Comparison of ENCODE assay signal across 18 cellular contexts in the genomic region with DNA sequence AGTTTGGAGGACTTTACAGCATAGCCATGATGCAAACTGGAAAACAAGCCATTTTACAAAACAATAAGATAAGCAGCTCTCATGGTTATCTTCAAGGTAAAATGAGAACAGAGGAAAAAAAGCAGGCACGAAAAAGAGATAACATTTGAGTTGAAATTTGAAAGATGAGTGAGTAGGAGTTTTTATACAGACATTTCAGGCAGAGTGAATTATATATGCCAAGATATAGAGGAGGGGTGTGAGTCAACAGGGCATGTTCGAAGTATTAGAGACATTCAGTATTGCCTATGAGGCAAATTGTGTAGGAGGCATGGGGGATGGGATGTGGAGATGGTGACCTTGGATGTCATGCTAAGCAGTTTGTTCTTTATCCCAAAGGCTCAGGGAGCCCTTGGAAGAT.
DNase-seq lines count a peak whose midpoint lies in the region; ATAC-seq, FAIRE-seq and TF ChIP-seq lines count a peak whose summit lies in the region.
"Had no signal": no experiment of that assay in that cellular context is flagged by ENCODE, and none has a peak within 500 bp of the region (broad histone marks: within the 10 kb centered on the region; RNA-seq: fewer than 3 reads in every experiment).

No MANE protein-coding gene starts in this region.

- no peaks in the 10 kb centered on the region for H3F3A ChIP-seq in GM23338 (replicated peaks; ENCODE audit: low read depth)

- FAIRE-seq in K562 (lab: Jason Lieb, UNC) (no peak), H54 (lab: Jason Lieb, UNC) (no peak)
- FAIRE-seq: HepG2 had no signal

- no peak overlapping the region for H3K9ac ChIP-seq in K562 (ENCODE audit: insufficient read depth in 1 of 2, low read depth in 2 of 2, low read length in 2 of 2)
- H3K9ac ChIP-seq: BLaER1 treated with 17β-estradiol and CSF1 and Interleukin-3, amounts not matched to agents 10 nM and 100 nM had no signal

- H3K4me1 ChIP-seq in GM23338 (ENCODE audit: insufficient read depth) (peaks cover 4% of the 10 kb centered on the region; the same call in 1 of the 2 replicates), OCI-LY7 (ENCODE audit: insufficient read depth, low read length, poor library complexity, severe bottlenecking) (peaks cover 25% of the 10 kb centered on the region), K562 (replicated peaks in 1 of 2; ENCODE audit: control insufficient read depth in 2 of 2, insufficient read depth in 2 of 2, low read length in 2 of 2) (peaks cover 4 to 10% of the 10 kb centered on the region in 2 experiments; a peak in 3 of 5 replicates)

- in situ Hi-C loops in K562 (cut with MboI) = no loop called here

- H4K20me1 ChIP-seq in GM23338 (replicated peaks; ENCODE audit: insufficient read depth) (no peaks in the 10 kb centered on the region), OCI-LY7 (ENCODE audit: insufficient read depth, low read length) (no peaks in the 10 kb centered on the region), K562 (replicated peaks; ENCODE audit: control insufficient read depth, insufficient read depth, low read length) (no peaks in the 10 kb centered on the region)
- H4K20me1 ChIP-seq: BLaER1 treated with 17β-estradiol and CSF1 and Interleukin-3, amounts not matched to agents 10 nM and 100 nM had no signal

- no peaks in the 10 kb centered on the region for H3K36me3 Mint-ChIP-seq in GM23338 (ENCODE audit: low read depth)
- H3K36me3 Mint-ChIP-seq: CD8-positive, alpha-beta T cell; IgD-negative memory B cell had no signal

- H3K4me3 ChIP-seq in GM23338 (no peak overlapping the region), OCI-LY7 (ENCODE audit: low read depth, low read length, poor library complexity, severe bottlenecking) (no peak overlapping the region), K562 (no peak overlapping the region)
- H3K4me3 ChIP-seq: BLaER1 treated with 17β-estradiol and CSF1 and Interleukin-3, amounts not matched to agents 10 nM and 100 nM had no signal

- TF ChIP-seq RAD21 in K562 (CRISPR knock-in tag; conservative IDR thresholded peaks at IDR 0.05 in 1 of 2, IDR thresholded peaks at IDR 0.05 in 1 of 2) = no peak

- TF ChIP-seq POLR2A in K562 (conservative IDR thresholded peaks at IDR 0.05) = no peak
- TF ChIP-seq POLR2A in H54 (IDR thresholded peaks at IDR 0.05; ENCODE audit: low read depth, low read length) = no peak

- no peaks in the 10 kb centered on the region for H3K9me1 ChIP-seq in K562 (ENCODE audit: control insufficient read depth, insufficient read depth, low read length)

- DNase-seq in GM23338 (ENCODE audit: low spot score) (no peak), OCI-LY7 (ENCODE audit: low spot score) (no peak), K562 (ENCODE audit: extremely low read depth in 1 of 4, low spot score in 3 of 4) (peak in 1 of 4 experiments; percentile 18), omental fat pad (ENCODE audit: low spot score) (no peak), H54 (ENCODE audit: insufficient read length, low spot score) (no peak), iPS-NIHi7 (ENCODE audit: extremely low spot score) (no peak)
- DNase-seq: 8988T; Calu3; CD8-positive, alpha-beta T cell; DMS79 treated with DMSO at 0.1 percent for 48 hours; GF-D8; HCEC 1CT; HFFc6 had no signal

- no peaks in the 10 kb centered on the region for H3K9me3 Mint-ChIP-seq in GM23338
- H3K9me3 Mint-ChIP-seq: CD8-positive, alpha-beta T cell had no signal

- H3K27me3 ChIP-seq in GM23338 (ENCODE audit: insufficient read depth) (no peaks in the 10 kb centered on the region), K562 (ENCODE audit: control insufficient read depth in 2 of 2, insufficient read depth in 2 of 2, low read length in 2 of 2) (no peaks in the 10 kb centered on the region)
- H3K27me3 ChIP-seq: BLaER1 treated with 17β-estradiol and CSF1 and Interleukin-3, amounts not matched to agents 10 nM and 100 nM had no signal

- peaks cover 4% of the 10 kb centered on the region for H3K27me3 Mint-ChIP-seq in GM23338 (ENCODE audit: insufficient read depth, low read depth, poor library complexity)
- H3K27me3 Mint-ChIP-seq: B cell, IgD-negative memory B cell had no signal

- H3K9me3 ChIP-seq in OCI-LY7 (ENCODE audit: low read length) (no peaks in the 10 kb centered on the region), K562 (replicated peaks; ENCODE audit: control insufficient read depth, insufficient read depth, low read depth, low read length) (no peaks in the 10 kb centered on the region)
- H3K9me3 ChIP-seq: BLaER1 treated with 17β-estradiol and CSF1 and Interleukin-3, amounts not matched to agents 10 nM and 100 nM had no signal

- H3K9me2 ChIP-seq in GM23338 (ENCODE audit: insufficient read depth) (no peaks in the 10 kb centered on the region), OCI-LY7 (ENCODE audit: insufficient read depth, low read length) (no peaks in the 10 kb centered on the region)

- no peak overlapping the region for H3K4me3 Mint-ChIP-seq in GM23338
- H3K4me3 Mint-ChIP-seq: B cell; CD8-positive, alpha-beta T cell; HFFc6; IgD-negative memory B cell had no signal

- no peak overlapping the region for H3K27ac Mint-ChIP-seq in GM23338
- H3K27ac Mint-ChIP-seq: B cell; CD8-positive, alpha-beta T cell; HFFc6; IgD-negative memory B cell had no signal

- no peaks in the 10 kb centered on the region for H3K36me3 ChIP-seq in GM23338 (ENCODE audit: insufficient read depth)
- no peaks in the 10 kb centered on the region for H3K36me3 ChIP-seq in OCI-LY7 (ENCODE audit: insufficient read depth, low read length)
- H3K36me3 ChIP-seq in K562 (ENCODE audit: control insufficient read depth, insufficient read depth, low read length) = no peaks in the 10 kb centered on the region
- H3K36me3 ChIP-seq: BLaER1 treated with 17β-estradiol and CSF1 and Interleukin-3, amounts not matched to agents 10 nM and 100 nM had no signal

- BruUV-seq in OCI-LY7 (replicated peaks; lab: Mats Ljungman, UMichigan) = no TSS peak
- BruUV-seq in K562 (replicated peaks; lab: Mats Ljungman, UMichigan) = no TSS peak

- TF ChIP-seq CTCF in GM23338 (conservative IDR thresholded peaks at IDR 0.05; ENCODE audit: low read depth in 2 of 2) (no peak), OCI-LY7 (conservative IDR thresholded peaks at IDR 0.05; ENCODE audit: low read length) (no peak), K562 (IDR thresholded peaks at IDR 0.05 in 2 of 3, conservative IDR thresholded peaks at IDR 0.05 in 1 of 3; ENCODE audit: insufficient read depth in 2 of 3, low read depth in 1 of 3, low read length in 3 of 3) (no peak), omental fat pad (IDR thresholded peaks at IDR 0.05) (no peak)

- 0% methylated on average over 2 of the region's 2 CpGs for WGBS in K562 (ENCODE audit: insufficient coverage, low coverage, missing lambda C conversion rate)

- H3K4me2 ChIP-seq in GM23338 (no peak overlapping the region), OCI-LY7 (ENCODE audit: low read length) (no peak overlapping the region), K562 (ENCODE audit: insufficient read depth, low read length) (peak overlapping the region; percentile 34; the same call in 1 of the 2 replicates)
- H3K4me2 ChIP-seq: BLaER1 treated with 17β-estradiol and CSF1 and Interleukin-3, amounts not matched to agents 10 nM and 100 nM had no signal

- TF ChIP-seq EP300 in K562 (IDR thresholded peaks at IDR 0.05; ENCODE audit: low read length) = no peak

- CTCF ChIA-PET in OCI-LY7 (lab: Charles Lee; ENCODE audit: unreplicated experiment) (no interaction called here), K562 (lab: Yijun Ruan, JAX; ENCODE audit: low intra/inter-chr PET ratio) (no interaction called here)

- H2AFZ ChIP-seq in GM23338 = peak overlapping the region; percentile 53; the same call in 1 of the 2 replicates
- peak overlapping the region; percentile 69 for H2AFZ ChIP-seq in OCI-LY7 (ENCODE audit: low read length)
- H2AFZ ChIP-seq in K562 (ENCODE audit: low read depth, low read length) = peak overlapping the region; percentile 34

- POLR2A ChIA-PET in OCI-LY7 (lab: Charles Lee) (interaction anchor here (0.6 kb wide), 1 partner anchor 10 kb away, joined by 4 read pairs; no protein-coding TSS in a partner anchor), K562 (lab: Yijun Ruan, JAX) (no interaction called here)

- H3K4me1 Mint-ChIP-seq in GM23338 = peaks cover 13% of the 10 kb centered on the region

- intact Hi-C loops in OCI-LY7 (cut with micrococcal nuclease; ENCODE audit: unreplicated experiment) = no loop called here
- intact Hi-C loops in K562 (cut with micrococcal nuclease) = no loop called here

- ATAC-seq in GM23338 (no peak), K562 (peak; percentile 58), omental fat pad (ENCODE audit: low FRiP score) (peak; percentile 59), HG03378 (IDR thresholded peaks at IDR 0.05; ENCODE audit: unreplicated experiment) (no peak)
- ATAC-seq: CD8-positive, alpha-beta T cell; HepG2 had no signal

- H3K27ac ChIP-seq in GM23338 (ENCODE audit: low read depth) = no peak overlapping the region
- no peak overlapping the region for H3K27ac ChIP-seq in OCI-LY7 (ENCODE audit: low read depth, low read length, poor library complexity, severe bottlenecking)
- no peak overlapping the region for H3K27ac ChIP-seq in K562 (ENCODE audit: extremely low read depth, low read depth, low read length)
- H3K27ac ChIP-seq: BLaER1 treated with 17β-estradiol and CSF1 and Interleukin-3, amounts not matched to agents 10 nM and 100 nM had no signal

- H3K79me2 ChIP-seq in GM23338 (replicated peaks; ENCODE audit: insufficient read depth) = no peaks in the 10 kb centered on the region
- H3K79me2 ChIP-seq in OCI-LY7 (ENCODE audit: insufficient read depth, low read depth, low read length) = no peaks in the 10 kb centered on the region
- no peaks in the 10 kb centered on the region for H3K79me2 ChIP-seq in K562 (ENCODE audit: control insufficient read depth, insufficient read depth, low read length)

TF ChIP-seq in K562, 482 proteins besides CTCF, POLR2A, EP300 and RAD21 (continues in another document):
- TF ChIP-seq E2F3 (CRISPR knock-in tag; IDR thresholded peaks at IDR 0.05) (no peak), POLR2H (tag; IDR thresholded peaks at IDR 0.05; ENCODE audit: low read depth) (no peak), HIVEP1 (CRISPR knock-in tag; IDR thresholded peaks at IDR 0.05) (no peak), RBM17 (IDR thresholded peaks at IDR 0.05; ENCODE audit: borderline replicate concordance, low read depth, low read length) (no peak), POLR2B (IDR thresholded peaks at IDR 0.05; ENCODE audit: low read depth, partially characterized antibody) (no peak), DPF2 (IDR thresholded peaks at IDR 0.05) (peak; percentile 65; the same call in 1 of the 2 replicates)
- TF ChIP-seq, protein P1, sequence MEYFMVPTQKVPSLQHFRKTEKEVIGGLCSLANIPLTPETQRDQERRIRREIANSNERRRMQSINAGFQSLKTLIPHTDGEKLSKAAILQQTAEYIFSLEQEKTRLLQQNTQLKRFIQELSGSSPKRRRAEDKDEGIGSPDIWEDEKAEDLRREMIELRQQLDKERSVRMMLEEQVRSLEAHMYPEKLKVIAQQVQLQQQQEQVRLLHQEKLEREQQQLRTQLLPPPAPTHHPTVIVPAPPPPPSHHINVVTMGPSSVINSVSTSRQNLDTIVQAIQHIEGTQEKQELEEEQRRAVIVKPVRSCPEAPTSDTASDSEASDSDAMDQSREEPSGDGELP (CRISPR knock-in tag; IDR thresholded peaks at IDR 0.05; ENCODE audit: borderline replicate concordance) = no peak

Comparison
In these comparisons a context has a peak if more than half of its experiments do, and no peak if none do; other contexts are left out.
1. ATAC-seq: peak in K562 (single experiment) and omental fat pad (single experiment); none in GM23338 (single experiment) and HG03378 (single experiment).
2. Peak in every context shown above with its lines, with median percentiles within 50 percentile points of each other: H2AFZ ChIP-seq.